Comparison of ENCODE assay signal across 1 cellular context in genomic region chrX:119753639-119754257, GRCh38.
TF ChIP-seq lines count a peak whose summit lies in the region.

No MANE protein-coding gene starts in this region.

TF ChIP-seq in K562, 482 proteins besides CTCF, POLR2A, EP300 and RAD21 (continued from another document):
- TF ChIP-seq ZNF407 (IDR thresholded peaks at IDR 0.05; ENCODE audit: low read depth) (no peak), SMC3 (conservative IDR thresholded peaks at IDR 0.05; ENCODE audit: insufficient read depth, low read depth, low read length) (peak; percentile 45; the same call in 1 of the 2 replicates), ZNF384 (IDR thresholded peaks at IDR 0.05; ENCODE audit: low read depth, low read length) (peak; percentile 53)
- TF ChIP-seq, protein P1, sequence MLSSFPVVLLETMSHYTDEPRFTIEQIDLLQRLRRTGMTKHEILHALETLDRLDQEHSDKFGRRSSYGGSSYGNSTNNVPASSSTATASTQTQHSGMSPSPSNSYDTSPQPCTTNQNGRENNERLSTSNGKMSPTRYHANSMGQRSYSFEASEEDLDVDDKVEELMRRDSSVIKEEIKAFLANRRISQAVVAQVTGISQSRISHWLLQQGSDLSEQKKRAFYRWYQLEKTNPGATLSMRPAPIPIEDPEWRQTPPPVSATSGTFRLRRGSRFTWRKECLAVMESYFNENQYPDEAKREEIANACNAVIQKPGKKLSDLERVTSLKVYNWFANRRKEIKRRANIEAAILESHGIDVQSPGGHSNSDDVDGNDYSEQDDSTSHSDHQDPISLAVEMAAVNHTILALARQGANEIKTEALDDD (IDR thresholded peaks at IDR 0.05), result no peak
